ENCODE assay signal across 28 cellular contexts in genomic region chr21:31490471-31490870, GRCh38.
DNase-seq lines count a peak whose midpoint lies in the region; ATAC-seq, FAIRE-seq and TF ChIP-seq lines count a peak whose summit lies in the region.
"Had no signal": no experiment of that assay in that cellular context is flagged by ENCODE, and none has a peak within 500 bp of the region (broad histone marks: within the 10 kb centered on the region; RNA-seq: fewer than 3 reads in every experiment).

No MANE protein-coding gene starts in this region.

- H3K27ac Mint-ChIP-seq in activated CD4-positive, alpha-beta T cell treated with anti-CD3 and anti-CD28 coated beads for 36 hours = no peak overlapping the region
- H3K27ac Mint-ChIP-seq in activated T-helper 17 cell treated with anti-CD3 and anti-CD28 coated beads, Interleukin-2, amount 50 U/mL, for 72 hours = no peak overlapping the region
- H3K27ac Mint-ChIP-seq: activated CD8-positive, alpha-beta memory T cell treated with anti-CD3 and anti-CD28 coated beads, Interleukin-2, amount 10 ng/mL, durations not matched to agents 7 days and 5 days; activated naive CD8-positive, alpha-beta T cell; CD8-positive, alpha-beta T cell; memory B cell; naive B cell had no signal

- peaks cover 5% of the 10 kb centered on the region for H3K9me3 Mint-ChIP-seq in activated CD4-positive, alpha-beta T cell treated with anti-CD3 and anti-CD28 coated beads for 36 hours (ENCODE audit: low read depth)
- H3K9me3 Mint-ChIP-seq in activated T-helper 17 cell treated with anti-CD3 and anti-CD28 coated beads, Interleukin-2, amount 50 U/mL, for 72 hours = peaks cover 4% of the 10 kb centered on the region
- H3K9me3 Mint-ChIP-seq: CD8-positive, alpha-beta T cell; memory B cell had no signal

- H3K27ac ChIP-seq in left ventricle myocardium inferior (replicated peaks) = no peak overlapping the region
- H3K27ac ChIP-seq: KMS-11, tibial artery had no signal

- TF ChIP-seq CTCF in left ventricle myocardium inferior (IDR thresholded peaks at IDR 0.05; ENCODE audit: borderline replicate concordance) = no peak

- no peak overlapping the region for H3K4me3 Mint-ChIP-seq in activated CD4-positive, alpha-beta T cell treated with anti-CD3 and anti-CD28 coated beads for 36 hours
- no peak overlapping the region for H3K4me3 Mint-ChIP-seq in activated T-helper 17 cell treated with anti-CD3 and anti-CD28 coated beads, Interleukin-2, amount 50 U/mL, for 72 hours
- H3K4me3 Mint-ChIP-seq: activated CD8-positive, alpha-beta memory T cell treated with anti-CD3 and anti-CD28 coated beads, Interleukin-2, amount 10 ng/mL, durations not matched to agents 7 days and 5 days; activated naive CD8-positive, alpha-beta T cell; CD8-positive, alpha-beta T cell; memory B cell; naive B cell had no signal

- DNase-seq in activated CD4-positive, alpha-beta T cell treated with anti-CD3 and anti-CD28 coated beads for 36 hours = peak; percentile 12
- no peak for DNase-seq in activated CD4-positive, alpha-beta T cell treated with anti-CD3 and anti-CD28 coated beads, Interleukin-2, amount 50 U/mL, for 48 hours
- DNase-seq in urothelium cell line (ENCODE audit: low spot score) = no peak
- no peak for DNase-seq in left ventricle myocardium inferior
- DNase-seq in NK-92 treated with Interleukin-12 subunit alpha and Interleukin-12 subunit beta, amount 100 ng/mL, for 24 hours (lab: John Stamatoyannopoulos, UW) = no peak
- no peak for DNase-seq in COR-L47 (lab: John Stamatoyannopoulos, UW)
- DNase-seq: activated CD4-positive, alpha-beta T cell treated with anti-CD3 and anti-CD28 coated beads for 48 hours; activated CD8-positive, alpha-beta memory T cell treated with anti-CD3 and anti-CD28 coated beads, Interleukin-2, amount 10 ng/mL, durations not matched to agents 7 days and 5 days; CD8-positive, alpha-beta T cell; central memory CD4-positive, alpha-beta T cell; dermis blood vessel endothelial cell; glutamatergic neuron; naive B cell; NCI-H1048; NCI-H2029 treated with DMSO at 0.1 percent for 48 hours; SHP77; stimulated activated CD4-positive, alpha-beta T cell treated with anti-CD3 and anti-CD28 coated beads, Interleukin-2, amount 100 ng/mL, for 48 hours; stimulated activated naive CD4-positive, alpha-beta T cell; T-helper 1 cell had no signal

- peaks cover 8% of the 10 kb centered on the region for H3K9me3 ChIP-seq in left ventricle myocardium inferior (replicated peaks)

- intact Hi-C loops in activated CD4-positive, alpha-beta T cell treated with anti-CD3 and anti-CD28 coated beads for 36 hours (cut with DNase I, micrococcal nuclease) = no loop called here
- intact Hi-C loops in left ventricle myocardium inferior (cut with micrococcal nuclease) = no loop called here

- TF ChIP-seq EP300 in Ishikawa (IDR thresholded peaks at IDR 0.05; ENCODE audit: borderline replicate concordance) = no peak

- H3K36me3 Mint-ChIP-seq in activated CD4-positive, alpha-beta T cell treated with anti-CD3 and anti-CD28 coated beads for 36 hours (ENCODE audit: low read depth) = peaks cover 2% of the 10 kb centered on the region
- no peaks in the 10 kb centered on the region for H3K36me3 Mint-ChIP-seq in activated T-helper 17 cell treated with anti-CD3 and anti-CD28 coated beads, Interleukin-2, amount 50 U/mL, for 72 hours (ENCODE audit: low read depth)
- H3K36me3 Mint-ChIP-seq: activated CD8-positive, alpha-beta memory T cell treated with anti-CD3 and anti-CD28 coated beads, Interleukin-2, amount 10 ng/mL, durations not matched to agents 7 days and 5 days; CD8-positive, alpha-beta T cell; memory B cell; naive B cell had no signal

- no peaks in the 10 kb centered on the region for H3K4me1 ChIP-seq in left ventricle myocardium inferior
- H3K4me1 ChIP-seq: tibial artery had no signal

- CTCF ChIA-PET in activated CD4-positive, alpha-beta T cell treated with anti-CD3 and anti-CD28 coated beads for 36 hours (lab: Charles Lee) = no interaction called here

- no peaks in the 10 kb centered on the region for H3K27me3 Mint-ChIP-seq in activated CD4-positive, alpha-beta T cell treated with anti-CD3 and anti-CD28 coated beads for 36 hours
- no peaks in the 10 kb centered on the region for H3K27me3 Mint-ChIP-seq in activated T-helper 17 cell treated with anti-CD3 and anti-CD28 coated beads, Interleukin-2, amount 50 U/mL, for 72 hours
- H3K27me3 Mint-ChIP-seq: activated naive CD8-positive, alpha-beta T cell; naive B cell had no signal

- peak; percentile 65 for ATAC-seq in activated CD4-positive, alpha-beta T cell treated with anti-CD3 and anti-CD28 coated beads for 36 hours
- ATAC-seq in activated T-helper 17 cell treated with anti-CD3 and anti-CD28 coated beads, Interleukin-2, amount 50 U/mL, for 72 hours (replicated peaks) = peak; percentile 37
- ATAC-seq: activated CD8-positive, alpha-beta memory T cell treated with anti-CD3 and anti-CD28 coated beads, Interleukin-2, amount 10 ng/mL, durations not matched to agents 7 days and 5 days; CD8-positive, alpha-beta T cell had no signal

- no peaks in the 10 kb centered on the region for H3K36me3 ChIP-seq in left ventricle myocardium inferior
- H3K36me3 ChIP-seq: tibial artery had no signal

- peak; percentile 52 for FAIRE-seq in urothelium cell line (lab: Jason Lieb, UNC)
- FAIRE-seq: astrocyte, GM12891 had no signal

- H3K27me3 ChIP-seq in left ventricle myocardium inferior (ENCODE audit: low read depth) = no peaks in the 10 kb centered on the region
- H3K27me3 ChIP-seq: tibial artery had no signal

- POLR2A ChIA-PET in activated CD4-positive, alpha-beta T cell treated with anti-CD3 and anti-CD28 coated beads for 36 hours (lab: Charles Lee) = no interaction called here

- H3K4me3 ChIP-seq in left ventricle myocardium inferior = no peak overlapping the region
- H3K4me3 ChIP-seq: smooth muscle cell, tibial artery had no signal

- TF ChIP-seq RAD21 in Ishikawa (IDR thresholded peaks at IDR 0.05; ENCODE audit: low read depth) = no peak

- H3K4me1 Mint-ChIP-seq in activated CD4-positive, alpha-beta T cell treated with anti-CD3 and anti-CD28 coated beads for 36 hours = no peaks in the 10 kb centered on the region
- no peaks in the 10 kb centered on the region for H3K4me1 Mint-ChIP-seq in activated T-helper 17 cell treated with anti-CD3 and anti-CD28 coated beads, Interleukin-2, amount 50 U/mL, for 72 hours
- H3K4me1 Mint-ChIP-seq: activated CD8-positive, alpha-beta memory T cell treated with anti-CD3 and anti-CD28 coated beads, Interleukin-2, amount 10 ng/mL, durations not matched to agents 7 days and 5 days; memory B cell; naive B cell had no signal

TF ChIP-seq in Ishikawa, 13 proteins besides CTCF, POLR2A, EP300 and RAD21:
- TF ChIP-seq USF1 (IDR thresholded peaks at IDR 0.05) (peak; percentile 79), CREB1 (IDR thresholded peaks at IDR 0.05; ENCODE audit: low read depth) (no peak), CEBPB (IDR thresholded peaks at IDR 0.05) (no peak), MAX (IDR thresholded peaks at IDR 0.05) (no peak), TEAD4 (IDR thresholded peaks at IDR 0.05) (no peak)
